ENCODE assay signal across 8 cellular contexts in genomic region chr2:33134086-33134763, GRCh38.
DNase-seq lines count a peak whose midpoint lies in the region; ATAC-seq and FAIRE-seq lines count a peak whose summit lies in the region.

No MANE protein-coding gene starts in this region.

- DNase-seq in AG20443 (ENCODE audit: low spot score) (peak; percentile 85), NCI-H2107 treated with DMSO at 0.1 percent for 48 hours (lab: John Stamatoyannopoulos, UW; ENCODE audit: unreplicated experiment) (peak; percentile 97), cerebellar cortex (ENCODE audit: low spot score) (peak; percentile 4), lung microvascular endothelial cell (ENCODE audit: low read depth in 2 of 2) (peak; percentile 54 to 68), urothelium cell line (ENCODE audit: low spot score) (peak; percentile 89), GM19238 (ENCODE audit: insufficient read length, low spot score) (no peak)

- ATAC-seq in HG03135 (IDR thresholded peaks at IDR 0.05; ENCODE audit: unreplicated experiment) (no peak), HG03378 (IDR thresholded peaks at IDR 0.05; ENCODE audit: unreplicated experiment) (no peak)

- peak; percentile 58 for FAIRE-seq in urothelium cell line (lab: Jason Lieb, UNC)
